ENCODE assay signal across 1 cellular context in the genomic region with DNA sequence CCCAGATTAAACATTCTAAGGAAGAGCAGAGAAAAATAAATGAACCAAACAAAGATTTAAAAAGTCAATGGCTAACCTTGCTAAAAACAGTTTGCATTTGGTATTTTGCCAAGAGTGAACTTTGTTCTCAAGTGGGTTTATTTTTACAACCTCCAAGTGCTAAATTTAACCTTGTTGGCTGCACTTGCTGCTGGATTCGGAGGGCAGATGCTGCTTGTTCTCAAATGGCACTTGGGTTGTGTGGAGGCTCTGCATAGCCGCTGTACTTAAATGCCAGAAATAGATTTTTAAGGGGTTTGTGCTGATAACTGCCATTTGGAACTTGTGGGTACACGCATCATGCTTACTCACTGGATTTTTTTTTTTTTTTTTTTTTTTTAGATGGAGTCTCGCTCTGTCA.
TF ChIP-seq lines count a peak whose summit lies in the region.

No MANE protein-coding gene starts in this region.

TF ChIP-seq in IMR-90, 13 proteins besides CTCF, POLR2A, EP300 and RAD21:
- no peak for TF ChIP-seq MAFK (IDR thresholded peaks at IDR 0.05; ENCODE audit: low read depth, low read length)
